Comparison of ENCODE assay signal across 2 cellular contexts in genomic region chr5:109551234-109551633, GRCh38.
DNase-seq lines count a peak whose midpoint lies in the region; ATAC-seq, FAIRE-seq and TF ChIP-seq lines count a peak whose summit lies in the region.
"Not testable (repeated sequence)": the region's sequence is repeated elsewhere in the genome, so short reads cannot be mapped to it uniquely, and the experiment has no call there.

No MANE protein-coding gene starts in this region.

- in situ Hi-C loops in K562 (cut with MboI), result not testable (repeated sequence)

- ATAC-seq in K562, result not testable (repeated sequence)

- H3K27me3 ChIP-seq in K562 (ENCODE audit: control insufficient read depth in 2 of 2, insufficient read depth in 2 of 2, low read length in 2 of 2), result not testable (repeated sequence)

- not testable (repeated sequence) for H3K79me2 ChIP-seq in K562 (ENCODE audit: control insufficient read depth, insufficient read depth, low read length)

- not testable (repeated sequence) for TF ChIP-seq CTCF in HEK293 (tag by site-specific recombination; IDR thresholded peaks at IDR 0.05); K562 (IDR thresholded peaks at IDR 0.05 in 2 of 3, conservative IDR thresholded peaks at IDR 0.05 in 1 of 3; ENCODE audit: insufficient read depth in 2 of 3, low read depth in 1 of 3, low read length in 3 of 3)

- not testable (repeated sequence) for H3K36me3 ChIP-seq in HEK293 (ENCODE audit: control insufficient read depth in 2 of 2, insufficient read depth in 1 of 2, low read length in 2 of 2); K562 (ENCODE audit: control insufficient read depth, insufficient read depth, low read length)

- H4K20me1 ChIP-seq in K562 (replicated peaks; ENCODE audit: control insufficient read depth, insufficient read depth, low read length), result not testable (repeated sequence)

- H3K4me2 ChIP-seq in K562 (ENCODE audit: insufficient read depth, low read length), result not testable (repeated sequence)

- not testable (repeated sequence) for BruUV-seq in K562 (replicated peaks; lab: Mats Ljungman, UMichigan)

- TF ChIP-seq RAD21 in K562 (CRISPR knock-in tag; conservative IDR thresholded peaks at IDR 0.05 in 1 of 2, IDR thresholded peaks at IDR 0.05 in 1 of 2), result not testable (repeated sequence)

- POLR2A ChIA-PET in HEK293 (lab: Yijun Ruan, JAX); K562 (lab: Yijun Ruan, JAX): not testable (repeated sequence)

- not testable (repeated sequence) for H3K9ac ChIP-seq in K562 (ENCODE audit: insufficient read depth in 1 of 2, low read depth in 2 of 2, low read length in 2 of 2)

- CTCF ChIA-PET in HEK293 (lab: Yijun Ruan, JAX); K562 (lab: Yijun Ruan, JAX; ENCODE audit: low intra/inter-chr PET ratio): not testable (repeated sequence)

- DNase-seq in K562 (ENCODE audit: extremely low read depth in 1 of 4, low spot score in 3 of 4), result not testable (repeated sequence)

- not testable (repeated sequence) for H3K4me1 ChIP-seq in HEK293 (ENCODE audit: control insufficient read depth, insufficient read depth, low read length); K562 (replicated peaks in 1 of 2; ENCODE audit: control insufficient read depth in 2 of 2, insufficient read depth in 2 of 2, low read length in 2 of 2)

- H2AFZ ChIP-seq in K562 (ENCODE audit: low read depth, low read length), result not testable (repeated sequence)

- not testable (repeated sequence) for H3K4me3 ChIP-seq in HEK293 (ENCODE audit: low read depth, low read length); K562

- H3K9me3 ChIP-seq in HEK293 (ENCODE audit: control insufficient read depth, insufficient read depth, low read depth, low read length); K562 (replicated peaks; ENCODE audit: control insufficient read depth, insufficient read depth, low read depth, low read length): not testable (repeated sequence)

- not testable (repeated sequence) for TF ChIP-seq EP300 in K562 (IDR thresholded peaks at IDR 0.05; ENCODE audit: low read length)

- 58% methylated on average over 4 of the region's 4 CpGs for WGBS in K562 (ENCODE audit: insufficient coverage, low coverage, missing lambda C conversion rate)

- H3K9me1 ChIP-seq in K562 (ENCODE audit: control insufficient read depth, insufficient read depth, low read length), result not testable (repeated sequence)

- not testable (repeated sequence) for TF ChIP-seq POLR2A in K562 (conservative IDR thresholded peaks at IDR 0.05)

- FAIRE-seq in K562 (lab: Jason Lieb, UNC), result not testable (repeated sequence)

- H3K27ac ChIP-seq in HEK293 (ENCODE audit: extremely low read depth, low read depth, low read length); K562 (ENCODE audit: extremely low read depth, low read depth, low read length): not testable (repeated sequence)

- intact Hi-C loops in K562 (cut with micrococcal nuclease), result not testable (repeated sequence)

TF ChIP-seq in HEK293, 187 proteins besides CTCF, POLR2A, EP300 and RAD21:
- peak; percentile 94 for TF ChIP-seq ZNF585B (tag by site-specific recombination; IDR thresholded peaks at IDR 0.05)

TF ChIP-seq in K562, 482 proteins besides CTCF, POLR2A, EP300 and RAD21:
- peak; percentile 61 for TF ChIP-seq ZFP36 (IDR thresholded peaks at IDR 0.05; ENCODE audit: low read depth, low read length, partially characterized antibody)
TF ChIP-seq in K562: peak in this region for 1; not testable (repeated sequence) for 481.
